8 cellular contexts compared by ENCODE assay signal in the genomic region with DNA sequence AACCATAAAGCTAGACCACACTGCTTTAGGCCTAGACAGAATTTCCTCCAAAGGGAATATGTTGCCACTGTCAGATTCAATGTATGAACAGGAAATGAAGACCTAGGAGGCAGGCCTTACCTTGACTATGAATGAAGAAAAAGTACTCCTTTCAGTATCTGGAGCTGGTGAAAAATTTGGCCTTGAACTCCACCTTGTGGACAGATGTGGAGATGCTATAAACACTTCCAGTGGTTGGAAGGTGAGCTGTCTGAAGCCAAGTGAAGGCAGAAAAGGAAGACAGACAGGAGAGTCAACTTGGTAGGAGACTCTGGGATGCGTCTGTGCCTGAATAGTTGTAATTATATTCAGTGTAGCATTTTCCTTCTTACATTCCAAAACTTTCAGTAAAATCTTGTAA. TPM values are rescaled to one million over a fixed set of nuclear protein-coding genes. Genes with fewer than 3 reads are reported as not detected.
DNase-seq lines count a peak whose midpoint lies in the region; ATAC-seq and TF ChIP-seq lines count a peak whose summit lies in the region.

No MANE protein-coding gene starts in this region.

- H3K4me1 Mint-ChIP-seq in endodermal cell: no peaks in the 10 kb centered on the region

- ATAC-seq in GM18499 (IDR thresholded peaks at IDR 0.05; ENCODE audit: insufficient read depth, unreplicated experiment) (peak; percentile 96), HG02759 (IDR thresholded peaks at IDR 0.05; ENCODE audit: unreplicated experiment) (peak; percentile 86)

- H3K9me3 Mint-ChIP-seq in endodermal cell: peaks cover 25% of the 10 kb centered on the region

- H3K27ac Mint-ChIP-seq in endodermal cell: no peak overlapping the region

- no peak overlapping the region for H3K27ac ChIP-seq in endodermal cell (ENCODE audit: low read depth, low read length)

- TF ChIP-seq CTCF in BJ (IDR thresholded peaks at IDR 0.05; ENCODE audit: insufficient read depth, low read depth, low read length) (peak; percentile 58), endodermal cell (conservative IDR thresholded peaks at IDR 0.05) (peak; percentile 75)

- H3K27me3 ChIP-seq in BJ (ENCODE audit: control insufficient read depth, insufficient read depth, low read length) (no peaks in the 10 kb centered on the region), endodermal cell (ENCODE audit: control insufficient read depth, insufficient read depth, low read length, poor library complexity, severe bottlenecking) (no peaks in the 10 kb centered on the region)

- H3K9me3 ChIP-seq in endodermal cell (ENCODE audit: control insufficient read depth, low read length): no peaks in the 10 kb centered on the region

- H3K4me1 ChIP-seq in endodermal cell (ENCODE audit: control insufficient read depth, insufficient read depth, low read length): no peaks in the 10 kb centered on the region

- H3K36me3 ChIP-seq in BJ (ENCODE audit: control insufficient read depth, insufficient read depth, low read length) (peaks cover 2% of the 10 kb centered on the region; the same call in 1 of the 2 replicates), endodermal cell (ENCODE audit: control insufficient read depth, insufficient read depth, low read length) (peaks cover 34% of the 10 kb centered on the region)

- WGBS in endodermal cell (ENCODE audit: insufficient coverage in 1 of 2, insufficient read length in 1 of 2), 2 experiments: no CpG with 5 or more reads among the region's 1 CpG

- POLR2A ChIA-PET in BJ (lab: Charles Lee): no interaction called here

- DNase-seq in BJ (ENCODE audit: low read depth) (no peak), NCI-H1048 (lab: John Stamatoyannopoulos, UW) (peak; percentile 10), T-helper 9 cell (peak; percentile 9), endodermal cell (peak; percentile 78), mucosa of gallbladder (ENCODE audit: low spot score) (peak; percentile 41), GOT3 (lab: John Stamatoyannopoulos, UW) (no peak)

- H3K36me3 Mint-ChIP-seq in endodermal cell (ENCODE audit: low read depth): peaks cover 24% of the 10 kb centered on the region

- CTCF ChIA-PET in BJ (lab: Yijun Ruan, JAX): interaction anchor here (0.9 to 2.5 kb wide), 10 partner anchors 10 to 696 kb away, joined by 3 to 14 read pairs (median 4); a partner anchor contains a TSS

- no peak overlapping the region for H3K9ac ChIP-seq in endodermal cell (ENCODE audit: extremely low read depth, low read length, poor library complexity, severe bottlenecking)

- H3K4me3 ChIP-seq in BJ (ENCODE audit: low read depth, low read length) (no peak overlapping the region), endodermal cell (ENCODE audit: low read length) (no peak overlapping the region)

- no peak overlapping the region for H3K4me3 Mint-ChIP-seq in endodermal cell

- H3K27me3 Mint-ChIP-seq in endodermal cell (ENCODE audit: insufficient read depth): no peaks in the 10 kb centered on the region

RNA-seq across cellular contexts. Expression of a gene that starts 17.2 kb away (rescaled TPM):
- 7.6 and 8.6 TPM in 2 replicates for polyA plus RNA-seq in BJ (2011; rRNA removed)
- polyA minus RNA-seq in BJ (2011; rRNA and poly(A)+ RNA removed): 4.5 and 6.2 TPM in 2 replicates
- total RNA-seq in endodermal cell: 10 to 100 TPM; 12.4 to 19.7 TPM
- polyA plus RNA-seq in endodermal cell (2013, experiment 1 of 2): 15.0 TPM
- polyA plus RNA-seq in endodermal cell (2013, experiment 2 of 2): 11.1 TPM
- total RNA-seq in mucosa of gallbladder: 12.5 TPM

Comparison
In these comparisons a context has a peak if more than half of its experiments do, and no peak if none do; other contexts are left out.
1. DNase-seq: peak in NCI-H1048 (single experiment), T-helper 9 cell (single experiment), endodermal cell (single experiment) and mucosa of gallbladder (single experiment); none in BJ (single experiment) and GOT3 (single experiment).